Comparison of ENCODE assay signal across 8 cellular contexts in the genomic region with DNA sequence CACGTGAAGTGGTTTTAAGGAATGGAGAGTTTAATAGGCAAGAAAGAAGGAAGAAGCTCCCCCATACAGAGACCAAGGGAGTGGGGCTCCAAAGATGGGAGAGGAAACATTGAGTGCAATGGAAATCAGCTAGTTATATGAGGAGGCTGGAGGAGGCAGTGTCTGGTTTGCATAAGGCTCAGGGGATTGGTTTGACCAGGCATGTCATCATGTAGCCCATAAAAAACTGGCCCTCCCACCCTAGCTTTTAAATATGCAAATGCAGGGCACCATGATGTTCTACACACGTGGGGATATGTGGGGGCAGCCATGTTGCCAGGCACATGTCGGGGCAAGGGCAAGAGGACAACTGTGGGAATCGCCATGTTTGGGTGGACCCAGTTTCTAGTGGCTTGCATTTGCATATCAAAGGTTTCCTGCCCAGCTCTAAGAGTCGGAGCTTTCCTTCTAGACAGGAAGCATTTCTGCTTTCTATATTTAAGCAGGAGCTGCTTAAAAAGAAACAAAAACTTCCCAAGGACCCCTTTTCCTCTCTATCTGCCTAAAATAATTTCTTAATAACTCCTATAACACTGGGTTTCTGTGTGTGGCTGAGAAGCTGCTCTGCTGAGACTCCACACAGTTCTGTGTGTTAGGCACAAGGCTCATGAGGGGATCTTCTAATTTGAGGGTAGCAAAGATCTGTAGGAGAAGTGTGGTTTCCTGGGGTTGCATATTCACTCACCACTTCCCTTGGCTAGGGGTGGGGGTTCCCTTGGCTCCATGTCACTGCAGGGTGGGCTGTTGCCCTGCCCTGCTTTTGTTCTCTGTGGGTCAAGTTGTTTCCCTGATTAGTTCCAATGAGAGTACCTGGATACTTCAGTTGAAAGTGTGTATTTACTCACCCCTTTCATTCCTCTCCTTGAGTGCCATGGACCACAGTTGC.
A peak's percentile ranks its signal among the peaks of the same experiment; 100 is the strongest.
DNase-seq lines count a peak whose midpoint lies in the region; ATAC-seq, FAIRE-seq and TF ChIP-seq lines count a peak whose summit lies in the region.

No MANE protein-coding gene starts in this region.

- H3K27ac ChIP-seq in DOHH2 (ENCODE audit: low read depth, low read length) = no peak overlapping the region
- no peak overlapping the region for H3K27ac ChIP-seq in astrocyte (ENCODE audit: low read depth, low read length)

- H3K4me2 ChIP-seq in DOHH2 (ENCODE audit: low read length) (peak overlapping the region; percentile 34), astrocyte (ENCODE audit: low read length) (no peak overlapping the region)

- no peak for TF ChIP-seq CTCF in DOHH2 (IDR thresholded peaks at IDR 0.05; ENCODE audit: low read depth, low read length, poor library complexity, severe bottlenecking)
- no peak for TF ChIP-seq CTCF in astrocyte (IDR thresholded peaks at IDR 0.05; ENCODE audit: insufficient read depth, low read depth, low read length)

- FAIRE-seq in astrocyte (lab: Jason Lieb, UNC) = peak; percentile 63

- no peaks in the 10 kb centered on the region for H3K9me3 Mint-ChIP-seq in astrocyte (ENCODE audit: unreplicated experiment)

- DNase-seq in OCI-M1 (lab: John Stamatoyannopoulos, UW) (peak; percentile 95), astrocyte (ENCODE audit: low read depth) (no peak), RKO (ENCODE audit: low spot score) (no peak), NCI-H524 (lab: John Stamatoyannopoulos, UW) (no peak), posterior cingulate gyrus (no peak), anterior cingulate cortex (lab: John Stamatoyannopoulos, UW) (no peak)

- H3K36me3 ChIP-seq in DOHH2 (ENCODE audit: control insufficient read depth, low read length) = no peaks in the 10 kb centered on the region
- no peaks in the 10 kb centered on the region for H3K36me3 ChIP-seq in astrocyte (ENCODE audit: insufficient read depth, low read length)

- no peaks in the 10 kb centered on the region for H3K79me2 ChIP-seq in DOHH2 (ENCODE audit: control insufficient read depth, low read length)
- H3K79me2 ChIP-seq in astrocyte (ENCODE audit: insufficient read depth, low read length) = no peaks in the 10 kb centered on the region

- H3F3A ChIP-seq in DOHH2 (ENCODE audit: control insufficient read depth, insufficient read depth) = no peaks in the 10 kb centered on the region

- H3K27me3 Mint-ChIP-seq in astrocyte (ENCODE audit: low read depth, unreplicated experiment) = no peaks in the 10 kb centered on the region

- no peaks in the 10 kb centered on the region for H4K20me1 ChIP-seq in DOHH2 (ENCODE audit: control insufficient read depth, insufficient read depth, low read depth, low read length)
- H4K20me1 ChIP-seq in astrocyte (ENCODE audit: insufficient read depth, low read length) = no peaks in the 10 kb centered on the region

- H3K9ac ChIP-seq in astrocyte (ENCODE audit: low read length) = no peak overlapping the region

- H3K4me3 Mint-ChIP-seq in astrocyte (ENCODE audit: unreplicated experiment) = no peak overlapping the region

- no peaks in the 10 kb centered on the region for H3K4me1 Mint-ChIP-seq in astrocyte (ENCODE audit: low read depth, unreplicated experiment)

- no peaks in the 10 kb centered on the region for H3K9me2 ChIP-seq in DOHH2 (replicated peaks; ENCODE audit: control insufficient read depth, low read length)

- H3K4me1 ChIP-seq in DOHH2 (ENCODE audit: control insufficient read depth, low read length) = peaks cover 13% of the 10 kb centered on the region
- H3K4me1 ChIP-seq in astrocyte (ENCODE audit: insufficient read depth, low read length) = no peaks in the 10 kb centered on the region

- no peaks in the 10 kb centered on the region for H3K36me3 Mint-ChIP-seq in astrocyte (ENCODE audit: low read depth, unreplicated experiment)

- intact Hi-C loops in posterior cingulate gyrus (cut with DNase I) = no loop called here

- H2AFZ ChIP-seq in astrocyte (ENCODE audit: low read depth, low read length) = no peak overlapping the region

- no peaks in the 10 kb centered on the region for H3K27me3 ChIP-seq in DOHH2 (ENCODE audit: control insufficient read depth, low read length)
- no peaks in the 10 kb centered on the region for H3K27me3 ChIP-seq in astrocyte (ENCODE audit: insufficient read depth, low read length)

- no peaks in the 10 kb centered on the region for H3K9me3 ChIP-seq in DOHH2 (ENCODE audit: control insufficient read depth, insufficient read depth, low read length)
- H3K9me3 ChIP-seq in astrocyte (ENCODE audit: insufficient read depth, low read depth, low read length) = no peaks in the 10 kb centered on the region

- H3K27ac Mint-ChIP-seq in astrocyte (ENCODE audit: unreplicated experiment) = no peak overlapping the region

- H3K4me3 ChIP-seq in DOHH2 (ENCODE audit: low read length) (peak overlapping the region; percentile 14; the same call in 1 of the 2 replicates), astrocyte (ENCODE audit: insufficient read depth, low read depth, low read length) (no peak overlapping the region)

- ATAC-seq in HG02678 (IDR thresholded peaks at IDR 0.05; ENCODE audit: unreplicated experiment) = peak; percentile 67
